8 cellular contexts compared by ENCODE assay signal in the genomic region with DNA sequence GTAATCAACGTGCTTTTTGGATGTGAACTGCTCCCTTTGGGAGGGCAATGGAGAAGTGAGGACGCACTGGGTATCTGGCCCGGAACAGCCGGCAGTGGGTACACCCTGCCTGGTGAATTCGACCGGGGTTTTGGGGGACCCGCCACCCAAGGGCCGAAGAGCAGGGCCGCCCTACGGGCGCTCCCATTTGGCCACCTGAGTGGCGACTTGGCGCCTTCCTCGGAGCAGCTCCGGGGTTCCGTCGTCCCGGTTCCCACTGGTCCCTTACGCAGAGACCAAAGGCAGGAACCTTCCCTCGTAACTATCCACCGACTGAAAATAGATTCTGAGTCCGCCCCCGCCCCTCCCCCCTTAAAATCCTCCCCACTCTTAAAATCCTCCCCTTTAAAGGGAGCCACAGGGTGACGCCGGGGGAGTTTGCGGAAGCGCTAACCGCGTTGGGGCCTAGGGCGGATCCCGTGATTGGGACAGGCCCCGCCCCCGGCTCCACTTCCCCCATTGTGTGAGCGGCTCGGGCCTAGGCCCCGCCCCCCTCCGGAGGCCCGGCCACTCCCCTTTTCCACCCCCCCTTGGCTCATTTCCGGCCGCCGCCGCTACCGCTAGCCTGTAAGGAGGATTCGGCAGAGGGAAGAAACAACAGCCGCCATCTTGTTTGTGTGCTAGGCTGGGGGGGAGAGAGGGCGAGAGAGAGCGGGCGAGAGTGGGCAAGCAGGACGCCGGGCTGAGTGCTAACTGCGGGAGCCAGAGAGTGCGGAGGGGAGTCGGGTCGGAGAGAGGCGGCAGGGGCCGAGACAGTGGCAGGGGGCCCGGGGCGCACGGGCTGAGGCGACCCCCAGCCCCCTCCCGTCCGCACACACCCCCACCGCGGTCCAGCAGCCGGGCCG. TPM values are rescaled to one million over a fixed set of nuclear protein-coding genes. Genes with fewer than 3 reads are reported as not detected.
DNase-seq lines count a peak whose midpoint lies in the region; ATAC-seq, FAIRE-seq and TF ChIP-seq lines count a peak whose summit lies in the region.

No MANE protein-coding gene starts in this region.

- DNase-seq in BE2C (peak; percentile 99), GM19240 (ENCODE audit: insufficient read length, low spot score) (peak; percentile 90), NCI-H524 treated with DMSO at 0.1 percent for 48 hours (lab: John Stamatoyannopoulos, UW) (peak; percentile 92), kidney tubule cell (ENCODE audit: low spot score) (peak; percentile 99)
- DNase-seq in activated CD4-positive, alpha-beta T cell treated with anti-CD3 and anti-CD28 coated beads for 48 hours, result peak; percentile 100
- peak; percentile 98 to 99 for DNase-seq in stimulated activated CD4-positive, alpha-beta T cell treated with anti-CD3 and anti-CD28 coated beads, Interleukin-1b, Interleukin-23, amount 100 ng/mL, for 1 hour (ENCODE audit: low read depth in 2 of 2)

- peak; percentile 36 for FAIRE-seq in colon (lab: Jason Lieb, UNC)

- H3K36me3 ChIP-seq in BE2C, result peaks cover 3% of the 10 kb centered on the region

- H3K4me1 ChIP-seq in BE2C, result no peaks in the 10 kb centered on the region

- no peak for TF ChIP-seq CTCF in BE2C (IDR thresholded peaks at IDR 0.05; ENCODE audit: low read depth, low read length)

- H3K27me3 ChIP-seq in BE2C, result no peaks in the 10 kb centered on the region

- ATAC-seq in HG03457 (IDR thresholded peaks at IDR 0.05; ENCODE audit: unreplicated experiment), result peak; percentile 55

- H3K9me3 ChIP-seq in BE2C, result no peaks in the 10 kb centered on the region

- peak overlapping the region; percentile 96 for H3K4me3 ChIP-seq in BE2C (ENCODE audit: low read depth, low read length)

RNA-seq across cellular contexts. Expression of a gene that starts 1.0 kb away (rescaled TPM):
- 84.2 TPM for polyA plus RNA-seq in BE2C (2012; ENCODE audit: insufficient read depth, insufficient read length, low read depth)

Comparison
In these comparisons a context has a peak if more than half of its experiments do, and no peak if none do; other contexts are left out.
1. Peak in every context shown above with its lines: DNase-seq, ATAC-seq and H3K4me3 ChIP-seq.